In genomic region chr13:111183959-111184684, GRCh38 we compare ENCODE assay signal across 9 cellular contexts.
A peak's percentile ranks its signal among the peaks of the same experiment; 100 is the strongest.
DNase-seq lines count a peak whose midpoint lies in the region; ATAC-seq lines count a peak whose summit lies in the region.
"Had no signal": no experiment of that assay in that cellular context is flagged by ENCODE, and none has a peak within 500 bp of the region (broad histone marks: within the 10 kb centered on the region; RNA-seq: fewer than 3 reads in every experiment).

No MANE protein-coding gene starts in this region.

- peaks cover 92% of the 10 kb centered on the region for H3K4me1 Mint-ChIP-seq in activated naive CD8-positive, alpha-beta T cell treated with anti-CD3 and anti-CD28 coated beads for 36 hours
- peaks cover 62 to 100% (median 98%) of the 10 kb centered on the region in 4 donors for H3K4me1 Mint-ChIP-seq in naive thymus-derived CD8-positive, alpha-beta T cell

- peak overlapping the region; percentile 75 for H3K4me3 Mint-ChIP-seq in activated naive CD8-positive, alpha-beta T cell treated with anti-CD3 and anti-CD28 coated beads for 36 hours
- peak overlapping the region; percentile 65 to 91 (median 82) for H3K4me3 Mint-ChIP-seq in naive thymus-derived CD8-positive, alpha-beta T cell

- ATAC-seq in HG02973 (IDR thresholded peaks at IDR 0.05; ENCODE audit: unreplicated experiment) (peak; percentile 7), esophagus mucosa (no peak)
- peak; percentile 13 to 30 for ATAC-seq in naive thymus-derived CD8-positive, alpha-beta T cell

- DNase-seq in DMS79 (lab: John Stamatoyannopoulos, UW) (peak; percentile 58), SW480 (ENCODE audit: low spot score) (no peak), retina (no peak), iPS-NIHi7 (ENCODE audit: extremely low spot score) (no peak)
- DNase-seq in activated naive CD8-positive, alpha-beta T cell treated with anti-CD3 and anti-CD28 coated beads for 36 hours: no peak
- peak in 4 of 10 donors; percentile 22 to 38 (median 34) for DNase-seq in naive thymus-derived CD8-positive, alpha-beta T cell
- DNase-seq: amniotic stem cell had no signal

- peaks cover 6% of the 10 kb centered on the region for H3K9me3 Mint-ChIP-seq in activated naive CD8-positive, alpha-beta T cell treated with anti-CD3 and anti-CD28 coated beads for 36 hours
- no peaks in the 10 kb centered on the region for H3K9me3 Mint-ChIP-seq in naive thymus-derived CD8-positive, alpha-beta T cell

- H3K36me3 Mint-ChIP-seq in activated naive CD8-positive, alpha-beta T cell treated with anti-CD3 and anti-CD28 coated beads for 36 hours: peaks cover 52% of the 10 kb centered on the region
- peaks cover 0 to 6% (median 3%) of the 10 kb centered on the region in 3 donors for H3K36me3 Mint-ChIP-seq in naive thymus-derived CD8-positive, alpha-beta T cell

- H3K27me3 Mint-ChIP-seq in activated naive CD8-positive, alpha-beta T cell treated with anti-CD3 and anti-CD28 coated beads for 36 hours: no peaks in the 10 kb centered on the region
- H3K27me3 Mint-ChIP-seq in naive thymus-derived CD8-positive, alpha-beta T cell: no peaks in the 10 kb centered on the region

- POLR2A ChIA-PET in naive thymus-derived CD8-positive, alpha-beta T cell (lab: Charles Lee): interaction anchor here (0.9 to 2.6 kb wide), 7 partner anchors 9 to 472 kb away, joined by 3 to 9 read pairs (median 6); partner anchors contain the start of gene ANKRD10

- H3K27ac Mint-ChIP-seq in activated naive CD8-positive, alpha-beta T cell treated with anti-CD3 and anti-CD28 coated beads for 36 hours: peak overlapping the region; percentile 92
- H3K27ac Mint-ChIP-seq in naive thymus-derived CD8-positive, alpha-beta T cell: peak overlapping the region; percentile 82 to 99 (median 94)
